In genomic region chr15:77720617-77721016, GRCh38 we compare ENCODE assay signal across 11 cellular contexts.
"Had no signal": no experiment of that assay in that cellular context is flagged by ENCODE, and none has a peak within 500 bp of the region (broad histone marks: within the 10 kb centered on the region; RNA-seq: fewer than 3 reads in every experiment).

No MANE protein-coding gene starts in this region.

- H3K9me3 Mint-ChIP-seq: activated CD4-positive, alpha-beta memory T cell treated with anti-CD3 and anti-CD28 coated beads for 36 hours; activated T-cell treated with anti-CD3 and anti-CD28 coated beads, Interleukin-2, amount 50 U/mL, for 4 hours had no signal

- DNase-seq: activated CD4-positive, alpha-beta memory T cell treated with anti-CD3 and anti-CD28 coated beads for 36 hours; activated CD4-positive, alpha-beta T cell treated with anti-CD3 and anti-CD28 coated beads for 1 hour; activated naive CD4-positive, alpha-beta T cell; activated T-cell treated with anti-CD3 and anti-CD28 coated beads, Interleukin-2, amount 50 U/mL, for 4 hours; caudate nucleus; colonic mucosa; effector CD8-positive, alpha-beta T cell; mesendoderm; stimulated activated CD4-positive, alpha-beta T cell treated with anti-CD3 and anti-CD28 coated beads, Interleukin-4, amount 100 ng/mL, for 4 hours; stomach had no signal

- H3K4me3 Mint-ChIP-seq: activated CD4-positive, alpha-beta memory T cell treated with anti-CD3 and anti-CD28 coated beads for 36 hours; activated T-cell treated with anti-CD3 and anti-CD28 coated beads, Interleukin-2, amount 50 U/mL, for 4 hours had no signal

- H3K36me3 Mint-ChIP-seq: activated CD4-positive, alpha-beta memory T cell treated with anti-CD3 and anti-CD28 coated beads for 36 hours had no signal

- ATAC-seq: activated T-cell treated with anti-CD3 and anti-CD28 coated beads, Interleukin-2, amount 50 U/mL, for 4 hours; gastroesophageal sphincter had no signal

- H3K27ac Mint-ChIP-seq: activated CD4-positive, alpha-beta memory T cell treated with anti-CD3 and anti-CD28 coated beads for 36 hours had no signal
